In the genomic region with DNA sequence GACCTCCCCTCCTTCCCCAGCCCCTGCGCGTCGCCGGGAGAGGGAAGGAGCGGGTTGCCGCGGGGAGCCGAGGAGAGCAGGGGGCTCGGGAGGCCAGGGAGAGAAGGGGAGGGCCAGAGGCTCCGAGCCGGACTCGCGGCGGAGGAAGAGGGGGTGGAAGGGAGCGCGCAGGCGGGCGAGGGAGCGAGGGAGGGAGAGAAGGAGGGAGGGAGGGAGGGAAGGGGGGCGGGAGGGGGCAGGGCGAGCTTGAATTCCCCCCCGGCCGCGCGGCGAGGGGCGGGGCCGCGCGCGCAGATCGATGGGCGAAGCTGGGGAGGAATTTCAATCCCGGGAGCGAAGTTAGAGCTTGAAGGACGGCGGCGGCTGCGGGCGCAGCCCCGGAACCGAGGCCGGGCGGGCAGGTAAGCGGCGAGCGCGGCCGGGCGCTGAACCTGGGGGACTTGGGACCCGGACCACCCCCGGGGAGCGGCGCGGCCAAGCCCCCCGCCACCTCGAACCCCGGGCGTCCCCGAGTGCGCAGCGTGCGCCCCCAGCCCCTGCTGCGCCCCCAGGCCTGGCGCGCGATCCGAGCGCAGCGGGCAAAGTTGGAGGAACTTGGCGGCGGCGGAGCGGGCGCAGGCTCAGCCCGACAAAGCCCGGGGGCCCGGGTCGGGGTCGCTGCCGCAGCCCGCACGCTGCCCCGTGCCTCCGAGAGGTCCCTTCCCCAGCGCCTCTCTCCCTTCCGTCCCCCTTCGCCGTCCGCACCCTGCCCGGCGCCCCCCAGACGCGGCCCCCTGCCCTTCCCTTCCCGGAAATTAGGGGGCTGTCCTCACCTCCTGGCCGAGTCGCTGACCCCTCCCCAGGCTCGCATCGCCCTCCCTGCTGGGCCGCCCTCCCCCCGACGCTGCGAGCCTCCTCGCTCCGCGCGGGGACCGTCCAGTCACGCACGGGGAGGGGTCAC, we compare ENCODE assay signal across 9 cellular contexts. TPM values are rescaled to one million over a fixed set of nuclear protein-coding genes. Genes with fewer than 3 reads are reported as not detected.
DNase-seq lines count a peak whose midpoint lies in the region; ATAC-seq, FAIRE-seq and TF ChIP-seq lines count a peak whose summit lies in the region.
"Had no signal": no experiment of that assay in that cellular context is flagged by ENCODE, and none has a peak within 500 bp of the region (broad histone marks: within the 10 kb centered on the region; RNA-seq: fewer than 3 reads in every experiment).

A gene (plus strand): TSS at position 324 of the 940 bp plus-strand sequence. CDS start 74,320 bp downstream, outside the sequence.

- H3K4me3 Mint-ChIP-seq in naive B cell, result peak within 1 kb of the TSS; percentile 22 to 84 (median 74)

- no peaks in the 10 kb centered on the region for H3K79me1 ChIP-seq in IMR-90 (ENCODE audit: low read depth in 1 of 2, low read length in 2 of 2)

- CTCF ChIA-PET in IMR-90 (lab: Yijun Ruan, JAX), result no interaction called here

- no peak within 1 kb of the TSS; the same call in 1 of the 2 replicates for H3K9ac ChIP-seq in BLaER1
- H3K9ac ChIP-seq in IMR-90 (ENCODE audit: low read depth, low read length), result no peak within 1 kb of the TSS

- POLR2A ChIA-PET in IMR-90 (lab: Charles Lee; ENCODE audit: unreplicated experiment), result no interaction called here

- peaks cover 14 to 66% (median 37%) of the 10 kb centered on the region in 3 donors for H3K27me3 Mint-ChIP-seq in naive B cell

- TF ChIP-seq RAD21 in IMR-90 (IDR thresholded peaks at IDR 0.05; ENCODE audit: low read length), result no peak

- BruUV-seq in IMR-90 (replicated peaks; lab: Mats Ljungman, UMichigan), result no TSS peak

- H3K4me3 ChIP-seq in BLaER1 (peak within 1 kb of the TSS; percentile 67), IMR-90 (ENCODE audit: insufficient read depth, low read depth, low read length) (peak within 1 kb of the TSS; percentile 37), coronary artery (peak within 1 kb of the TSS; percentile 60)

- H3K4me1 ChIP-seq in BLaER1 (peaks cover 39% of the 10 kb centered on the region), IMR-90 (ENCODE audit: control insufficient read depth, insufficient read depth, low read length) (peaks cover 2% of the 10 kb centered on the region; the same call in 1 of the 2 replicates)

- H3K27me3 ChIP-seq in BLaER1 (peaks cover 85% of the 10 kb centered on the region), IMR-90 (ENCODE audit: control insufficient read depth, insufficient read depth, low read length) (peaks cover 54% of the 10 kb centered on the region)

- H3K36me3 Mint-ChIP-seq in naive B cell, result no peaks in the 10 kb centered on the region
- H3K36me3 Mint-ChIP-seq: activated naive CD4-positive, alpha-beta T cell treated with anti-CD3 and anti-CD28 coated beads, Interleukin-2, amount 50 U/mL, for 72 hours had no signal

- no peak within 1 kb of the TSS for H3K27ac ChIP-seq in BLaER1
- H3K27ac ChIP-seq in IMR-90 (ENCODE audit: insufficient read depth, low read length), result no peak within 1 kb of the TSS
- H3K27ac ChIP-seq in coronary artery, result no peak within 1 kb of the TSS

- 0 out of 4 replicates have a peak within 1 kb of the TSS, but pooled peaks of 1 of the 2 experiments have one; percentile 16 for H4K8ac ChIP-seq in IMR-90 (ENCODE audit: low read depth in 2 of 2, low read length in 2 of 2)

- DNase-seq in IMR-90, result peak; percentile 36
- peak; percentile 38 for DNase-seq in coronary artery (ENCODE audit: low spot score)
- DNase-seq in naive B cell, result no peak
- DNase-seq in RPMI8226, result no peak
- DNase-seq in cortex of kidney (lab: John Stamatoyannopoulos, UW), result no peak
- no peak for DNase-seq in HTR-8/SVneo (ENCODE audit: insufficient read length, low spot score)

- H3K9me1 ChIP-seq in IMR-90 (ENCODE audit: insufficient read depth, low read length), result no peaks in the 10 kb centered on the region

- TF ChIP-seq CTCF in IMR-90 (conservative IDR thresholded peaks at IDR 0.05; ENCODE audit: low read depth, low read length) (no peak), coronary artery (IDR thresholded peaks at IDR 0.05) (no peak)

- no peak within 1 kb of the TSS for H2BK20ac ChIP-seq in IMR-90 (ENCODE audit: low read depth, low read length)

- no peak within 1 kb of the TSS; the same call in 1 of the 2 replicates for H3K23ac ChIP-seq in IMR-90 (ENCODE audit: low read depth, low read length)

- peaks cover 7 to 20% (median 13%) of the 10 kb centered on the region in 3 donors for H3K4me1 Mint-ChIP-seq in naive B cell

- H3K56ac ChIP-seq in IMR-90 (ENCODE audit: extremely low read depth, insufficient read depth, low read length), result no peak within 1 kb of the TSS

- in situ Hi-C loops in IMR-90 (cut with MboI; ENCODE audit: low sequenced_read_pairs), result no loop called here

- intact Hi-C loops in IMR-90 (cut with micrococcal nuclease), result loop anchor here (5.0 kb wide), 1 partner anchor 142 kb away; no protein-coding TSS in a partner anchor

- H4K20me1 ChIP-seq in BLaER1 (peaks cover 76% of the 10 kb centered on the region), IMR-90 (ENCODE audit: insufficient read depth, low read length) (no peaks in the 10 kb centered on the region; the same call in none of the 2 replicates)

- peak; percentile 31 for ATAC-seq in IMR-90 (ENCODE audit: low read depth)
- no peak for ATAC-seq in naive B cell (ENCODE audit: low read depth in 2 of 2)
- ATAC-seq in GM19463 (IDR thresholded peaks at IDR 0.05; ENCODE audit: unreplicated experiment), result no peak

- no peak within 1 kb of the TSS for H2BK120ac ChIP-seq in IMR-90 (ENCODE audit: low read depth, low read length)

- TF ChIP-seq POLR2A in IMR-90 (IDR thresholded peaks at IDR 0.05; ENCODE audit: low read depth, low read length), result no peak

- H2BK15ac ChIP-seq in IMR-90 (ENCODE audit: low read depth, low read length), result no peak within 1 kb of the TSS

- FAIRE-seq in HTR-8/SVneo (lab: Jason Lieb, UNC), result no peak

- H3K4ac ChIP-seq in IMR-90 (ENCODE audit: low read depth, low read length), result no peak within 1 kb of the TSS

- H3K9me3 ChIP-seq in BLaER1 (no peaks in the 10 kb centered on the region), IMR-90 (ENCODE audit: control insufficient read depth, insufficient read depth, low read length) (no peaks in the 10 kb centered on the region)

- H3K18ac ChIP-seq in IMR-90 (ENCODE audit: low read depth, low read length), result no peak within 1 kb of the TSS

- peak within 1 kb of the TSS; percentile 70 for H2AK9ac ChIP-seq in IMR-90 (replicated peaks; ENCODE audit: low read depth, low read length, poor library complexity)

- H3K4me2 ChIP-seq in BLaER1 (peak within 1 kb of the TSS; percentile 99), IMR-90 (ENCODE audit: low read depth, low read length) (peak within 1 kb of the TSS; percentile 35)

- no peak within 1 kb of the TSS for H4K5ac ChIP-seq in IMR-90 (ENCODE audit: low read depth, low read length)

- H2AFZ ChIP-seq in IMR-90 (replicated peaks; ENCODE audit: low read length, poor library complexity), result peak within 1 kb of the TSS; percentile 83

- H3K14ac ChIP-seq in IMR-90 (replicated peaks; ENCODE audit: low read depth, low read length), result no peak within 1 kb of the TSS

- H3K9me3 Mint-ChIP-seq in naive B cell, result no peaks in the 10 kb centered on the region
- H3K9me3 Mint-ChIP-seq: activated naive CD4-positive, alpha-beta T cell treated with anti-CD3 and anti-CD28 coated beads, Interleukin-2, amount 50 U/mL, for 72 hours had no signal

- peak within 1 kb of the TSS in 1 of 6 donors; percentile 38 for H3K27ac Mint-ChIP-seq in naive B cell
- H3K27ac Mint-ChIP-seq: activated naive CD4-positive, alpha-beta T cell treated with anti-CD3 and anti-CD28 coated beads, Interleukin-2, amount 50 U/mL, for 72 hours had no signal

- H3K36me3 ChIP-seq in BLaER1 (no peaks in the 10 kb centered on the region), IMR-90 (ENCODE audit: control insufficient read depth, insufficient read depth, low read length) (no peaks in the 10 kb centered on the region)

- no peak within 1 kb of the TSS for H4K91ac ChIP-seq in IMR-90 (ENCODE audit: insufficient read depth, low read depth, low read length)

- dilution Hi-C loops in IMR-90 (cut with HindIII; ENCODE audit: low sequenced_read_pairs, unreplicated experiment), result no loop called here

- no peak within 1 kb of the TSS for H2BK5ac ChIP-seq in IMR-90 (ENCODE audit: low read depth, low read length, poor library complexity, severe bottlenecking)

- H2AK5ac ChIP-seq in IMR-90 (ENCODE audit: low read depth, low read length), result no peak within 1 kb of the TSS

- 1% methylated on average over 26 of the region's 110 CpGs; no CpG with 5 or more reads in 1 of the 2 experiments for WGBS in IMR-90 (ENCODE audit: extremely low coverage in 2 of 2, insufficient read length in 1 of 2), 2 experiments

TF ChIP-seq in IMR-90, 13 proteins besides CTCF, POLR2A, EP300 and RAD21 (continues in another document):
- TF ChIP-seq FOS (IDR thresholded peaks at IDR 0.05; ENCODE audit: low read depth, low read length) (no peak), CHD1 (IDR thresholded peaks at IDR 0.05; ENCODE audit: low read depth, low read length) (no peak), SMC3 (IDR thresholded peaks at IDR 0.05; ENCODE audit: low read depth, low read length) (no peak), NFE2L2 (IDR thresholded peaks at IDR 0.05; ENCODE audit: low read depth, low read length) (no peak), RCOR1 (IDR thresholded peaks at IDR 0.05; ENCODE audit: insufficient replicate concordance, low read length) (no peak), RFX5 (IDR thresholded peaks at IDR 0.05; ENCODE audit: low read depth, low read length) (no peak), CEBPB (IDR thresholded peaks at IDR 0.05; ENCODE audit: low read depth, low read length) (no peak), MAFK (IDR thresholded peaks at IDR 0.05; ENCODE audit: low read depth, low read length) (no peak), MAZ (IDR thresholded peaks at IDR 0.05; ENCODE audit: borderline replicate concordance, low read depth, low read length) (no peak), MXI1 (IDR thresholded peaks at IDR 0.05; ENCODE audit: borderline replicate concordance, low read depth, low read length) (no peak)
- TF ChIP-seq, protein P1, sequence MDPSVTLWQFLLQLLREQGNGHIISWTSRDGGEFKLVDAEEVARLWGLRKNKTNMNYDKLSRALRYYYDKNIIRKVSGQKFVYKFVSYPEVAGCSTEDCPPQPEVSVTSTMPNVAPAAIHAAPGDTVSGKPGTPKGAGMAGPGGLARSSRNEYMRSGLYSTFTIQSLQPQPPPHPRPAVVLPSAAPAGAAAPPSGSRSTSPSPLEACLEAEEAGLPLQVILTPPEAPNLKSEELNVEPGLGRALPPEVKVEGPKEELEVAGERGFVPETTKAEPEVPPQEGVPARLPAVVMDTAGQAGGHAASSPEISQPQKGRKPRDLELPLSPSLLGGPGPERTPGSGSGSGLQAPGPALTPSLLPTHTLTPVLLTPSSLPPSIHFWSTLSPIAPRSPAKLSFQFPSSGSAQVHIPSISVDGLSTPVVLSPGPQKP (IDR thresholded peaks at IDR 0.05; ENCODE audit: borderline replicate concordance, low read depth, low read length), result no peak

RNA-seq across cellular contexts. Expression of the gene that starts here (rescaled TPM):
- total RNA-seq in IMR-90 (2012; rRNA removed), result 1.6 and 2.2 TPM in 2 replicates
- polyA plus RNA-seq in IMR-90 (2012; rRNA removed), result 5.2 and 7.8 TPM in 2 replicates
- 3.9 and 10.2 TPM in 2 replicates for polyA plus RNA-seq in IMR-90 (2012; cell fraction: cytosol; rRNA removed)
- 3.8 and 9.6 TPM in 2 replicates for polyA plus RNA-seq in IMR-90 (2012; cell fraction: nucleus; rRNA removed; ENCODE audit: low replicate concordance)
- not detected for polyA plus RNA-seq in naive B cell (ENCODE audit: low read depth in 6 of 6)

Comparison
In these comparisons a context has a peak if more than half of its experiments do, and no peak if none do; other contexts are left out.
1. DNase-seq: peak in IMR-90 (single experiment) and coronary artery (single experiment); none in naive B cell (single experiment), RPMI8226 (single experiment), cortex of kidney (single experiment) and HTR-8/SVneo (single experiment).
2. Peak in every context shown above with its lines, with median percentiles within 50 percentile points of each other: H3K4me3 ChIP-seq.